16 cellular contexts compared by ENCODE assay signal in the genomic region with DNA sequence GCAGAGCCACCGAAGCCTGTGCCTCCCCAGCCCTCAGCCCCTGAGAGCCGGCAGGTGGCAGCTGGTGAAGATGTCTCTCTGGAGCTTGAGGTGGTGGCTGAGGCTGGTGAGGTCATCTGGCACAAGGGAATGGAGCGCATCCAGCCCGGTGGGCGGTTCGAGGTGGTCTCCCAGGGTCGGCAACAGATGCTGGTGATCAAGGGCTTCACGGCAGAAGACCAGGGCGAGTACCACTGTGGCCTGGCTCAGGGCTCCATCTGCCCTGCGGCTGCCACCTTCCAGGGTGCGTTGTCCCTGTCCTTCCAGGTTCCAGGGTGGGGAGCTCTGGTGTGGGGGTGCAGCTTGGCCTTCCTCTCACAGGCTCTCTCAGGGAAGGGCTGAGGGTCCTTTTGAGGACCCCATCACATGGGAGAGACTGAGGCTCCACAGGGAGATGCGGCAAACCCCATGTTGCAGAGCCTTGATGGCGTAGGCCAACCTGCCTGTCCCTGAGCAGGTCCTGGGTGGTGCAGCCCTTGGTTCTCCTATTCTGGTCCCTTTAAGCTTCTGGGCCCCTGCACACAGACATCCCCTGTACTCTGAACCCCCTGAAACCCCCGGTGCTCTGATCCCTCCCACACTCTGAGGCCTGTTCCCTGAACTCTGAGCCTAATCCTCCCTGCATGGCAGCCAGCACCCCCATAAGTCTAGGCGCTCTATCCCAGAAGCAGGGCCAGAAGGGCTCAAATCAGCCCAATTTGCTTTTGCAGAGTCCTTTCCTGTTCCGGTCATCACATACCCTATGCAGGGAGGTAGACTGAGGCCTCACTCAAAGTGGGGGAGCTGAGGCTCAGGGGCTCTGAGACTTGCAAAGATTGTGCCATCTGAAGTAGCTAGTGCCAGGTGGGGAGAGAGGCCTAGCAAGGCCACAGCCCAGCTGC.
DNase-seq lines count a peak whose midpoint lies in the region; ATAC-seq and TF ChIP-seq lines count a peak whose summit lies in the region.
"Had no signal": no experiment of that assay in that cellular context is flagged by ENCODE, and none has a peak within 500 bp of the region (broad histone marks: within the 10 kb centered on the region; RNA-seq: fewer than 3 reads in every experiment).

No MANE protein-coding gene starts in this region.

- H3K27me3 ChIP-seq in RWPE2 (ENCODE audit: insufficient read depth, poor library complexity, severe bottlenecking) (no peaks in the 10 kb centered on the region), testis (no peaks in the 10 kb centered on the region)

- H3K9me3 ChIP-seq in RWPE2 (ENCODE audit: severe bottlenecking) (no peaks in the 10 kb centered on the region), testis (no peaks in the 10 kb centered on the region)

- H3K4me1 Mint-ChIP-seq in natural killer cell treated with Interleukin-12 subunit alpha and Interleukin-12 subunit beta and Interleukin-15 and Interleukin-18, amount 100 ng/mL, for 72 hours (ENCODE audit: low read depth in 2 of 2), result no peaks in the 10 kb centered on the region
- no peaks in the 10 kb centered on the region for H3K4me1 Mint-ChIP-seq in stimulated activated effector memory CD8-positive, alpha-beta T cell treated with anti-CD3 and anti-CD28 coated beads, Interleukin-12 subunit alpha, Interleukin-12 subunit beta, amount 100 ng/mL, for 72 hours

- no peak for ATAC-seq in RWPE2 (ENCODE audit: low read depth)
- ATAC-seq in natural killer cell treated with Interleukin-12 subunit alpha and Interleukin-12 subunit beta and Interleukin-15 and Interleukin-18, amount 100 ng/mL, for 72 hours, result no peak
- ATAC-seq in stimulated activated effector memory CD8-positive, alpha-beta T cell treated with anti-CD3 and anti-CD28 coated beads, Interleukin-12 subunit alpha, Interleukin-12 subunit beta, amount 100 ng/mL, for 72 hours, result no peak

- TF ChIP-seq CTCF in RWPE2 (IDR thresholded peaks at IDR 0.05; ENCODE audit: poor library complexity, severe bottlenecking) (no peak), testis (IDR thresholded peaks at IDR 0.05) (no peak), GM10266 (IDR thresholded peaks at IDR 0.05; ENCODE audit: control insufficient read depth, insufficient read depth, low read depth, missing control alignments) (no peak)

- H3K36me3 ChIP-seq in RWPE2 (ENCODE audit: low read depth) (no peaks in the 10 kb centered on the region), testis (ENCODE audit: low read depth, missing control alignments) (no peaks in the 10 kb centered on the region)

- H3K4me3 ChIP-seq in RWPE2 (ENCODE audit: severe bottlenecking) (no peak overlapping the region), testis (no peak overlapping the region)

- no peak overlapping the region for H3K4me3 Mint-ChIP-seq in natural killer cell treated with Interleukin-12 subunit alpha and Interleukin-12 subunit beta and Interleukin-15 and Interleukin-18, amount 100 ng/mL, for 72 hours
- H3K4me3 Mint-ChIP-seq in stimulated activated effector memory CD8-positive, alpha-beta T cell treated with anti-CD3 and anti-CD28 coated beads, Interleukin-12 subunit alpha, Interleukin-12 subunit beta, amount 100 ng/mL, for 72 hours, result no peak overlapping the region

- intact Hi-C loops in testis (cut with DNase I; ENCODE audit: low total_unique reads), result no loop called here

- H3K36me3 Mint-ChIP-seq in natural killer cell treated with Interleukin-12 subunit alpha and Interleukin-12 subunit beta and Interleukin-15 and Interleukin-18, amount 100 ng/mL, for 72 hours, result no peaks in the 10 kb centered on the region
- H3K36me3 Mint-ChIP-seq in stimulated activated effector memory CD8-positive, alpha-beta T cell treated with anti-CD3 and anti-CD28 coated beads, Interleukin-12 subunit alpha, Interleukin-12 subunit beta, amount 100 ng/mL, for 72 hours, result no peaks in the 10 kb centered on the region

- H3K27ac Mint-ChIP-seq in natural killer cell treated with Interleukin-12 subunit alpha and Interleukin-12 subunit beta and Interleukin-15 and Interleukin-18, amount 100 ng/mL, for 72 hours, result no peak overlapping the region
- H3K27ac Mint-ChIP-seq in stimulated activated effector memory CD8-positive, alpha-beta T cell treated with anti-CD3 and anti-CD28 coated beads, Interleukin-12 subunit alpha, Interleukin-12 subunit beta, amount 100 ng/mL, for 72 hours, result no peak overlapping the region

- H3K9me3 Mint-ChIP-seq in natural killer cell treated with Interleukin-12 subunit alpha and Interleukin-12 subunit beta and Interleukin-15 and Interleukin-18, amount 100 ng/mL, for 72 hours, result no peaks in the 10 kb centered on the region
- H3K9me3 Mint-ChIP-seq in stimulated activated effector memory CD8-positive, alpha-beta T cell treated with anti-CD3 and anti-CD28 coated beads, Interleukin-12 subunit alpha, Interleukin-12 subunit beta, amount 100 ng/mL, for 72 hours, result no peaks in the 10 kb centered on the region

- DNase-seq in activated effector memory CD4-positive, alpha-beta T cell treated with anti-CD3 and anti-CD28 coated beads, Interleukin-2, amount 50 U/mL, for 16 hours, result peak; percentile 54
- DNase-seq in activated effector memory CD4-positive, alpha-beta T cell treated with Interleukin-2 at 50 U/mL for 16 hours, result no peak
- peak; percentile 27 for DNase-seq in RWPE2 (ENCODE audit: low spot score)
- peak; percentile 42 for DNase-seq in natural killer cell treated with Interleukin-12 subunit alpha and Interleukin-12 subunit beta and Interleukin-15 and Interleukin-18, amount 100 ng/mL, for 72 hours (ENCODE audit: low spot score)
- peak; percentile 12 for DNase-seq in testis
- no peak for DNase-seq in stimulated activated effector memory CD8-positive, alpha-beta T cell treated with anti-CD3 and anti-CD28 coated beads, Interleukin-12 subunit alpha, Interleukin-12 subunit beta, amount 100 ng/mL, for 72 hours (ENCODE audit: low spot score in 2 of 2)
- DNase-seq in GM10266 (ENCODE audit: extremely low spot score), result no peak
- no peak for DNase-seq in NCI-H2171 (lab: John Stamatoyannopoulos, UW)
- DNase-seq: HCEC 1CT, Karpas-422, MM.1S, NCI-H1930, NCI-H510A, NCI-H82 had no signal

- 92 to 97% methylated on average over 10 to 16 of the region's 16 CpGs for WGBS in testis, 2 donors

- no peaks in the 10 kb centered on the region for H3K4me1 ChIP-seq in RWPE2 (ENCODE audit: insufficient read depth, poor library complexity, severe bottlenecking)
- no peaks in the 10 kb centered on the region for H3K4me1 ChIP-seq in testis
- H3K4me1 ChIP-seq: Caco-2 had no signal

- H3K27me3 Mint-ChIP-seq in natural killer cell treated with Interleukin-12 subunit alpha and Interleukin-12 subunit beta and Interleukin-15 and Interleukin-18, amount 100 ng/mL, for 72 hours, result no peaks in the 10 kb centered on the region

- no peak for TF ChIP-seq POLR2A in testis (IDR thresholded peaks at IDR 0.05)

- H3K27ac ChIP-seq in RWPE2 (ENCODE audit: poor library complexity, severe bottlenecking), result no peak overlapping the region
- no peak overlapping the region for H3K27ac ChIP-seq in testis
- H3K27ac ChIP-seq: C4-2B had no signal

Comparison
In these comparisons a context has a peak if more than half of its experiments do, and no peak if none do; other contexts are left out.
1. DNase-seq: peak in activated effector memory CD4-positive, alpha-beta T cell treated with anti-CD3 and anti-CD28 coated beads, Interleukin-2, amount 50 U/mL, for 16 hours (single experiment), RWPE2 (single experiment), natural killer cell treated with Interleukin-12 subunit alpha and Interleukin-12 subunit beta and Interleukin-15 and Interleukin-18, amount 100 ng/mL, for 72 hours (single experiment) and testis (single experiment); none in activated effector memory CD4-positive, alpha-beta T cell treated with Interleukin-2 at 50 U/mL for 16 hours (single experiment), stimulated activated effector memory CD8-positive, alpha-beta T cell treated with anti-CD3 and anti-CD28 coated beads, Interleukin-12 subunit alpha, Interleukin-12 subunit beta, amount 100 ng/mL, for 72 hours (0 of 2), GM10266 (single experiment) and NCI-H2171 (single experiment).